In the genomic region with DNA sequence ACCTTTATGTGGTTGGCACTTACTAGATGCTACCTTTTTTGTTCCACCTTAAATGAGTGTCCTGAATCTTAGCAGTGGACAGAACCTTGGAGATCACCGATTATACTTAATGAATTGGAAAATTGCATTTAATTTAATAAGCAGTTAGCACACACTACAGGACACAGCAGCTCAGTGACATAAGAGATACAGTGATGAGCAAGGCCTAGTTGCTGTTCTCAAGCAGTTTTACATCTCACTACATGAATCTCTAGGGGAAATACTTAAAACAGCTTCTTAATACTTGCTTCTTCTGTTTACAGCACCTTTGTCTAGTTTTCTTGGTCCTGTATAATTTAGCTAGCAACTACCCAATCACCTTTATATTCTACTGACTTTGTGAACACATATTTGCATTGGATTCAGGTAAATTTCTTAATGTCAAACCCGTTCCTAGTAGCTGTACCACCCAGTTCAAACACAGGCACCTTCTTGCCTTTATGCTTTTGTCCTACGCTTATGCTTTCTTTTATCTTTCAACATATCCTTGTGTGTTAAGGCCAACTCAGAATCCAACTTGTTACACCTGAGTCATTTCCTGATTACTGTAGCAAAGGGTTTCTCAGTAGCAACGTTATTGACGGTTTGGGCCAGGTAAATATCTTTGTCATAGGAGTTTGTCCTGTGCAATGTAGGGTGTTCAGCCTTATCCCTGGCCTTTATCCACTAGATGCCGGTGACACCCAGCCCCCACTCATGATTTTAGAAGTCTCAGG, we compare ENCODE assay signal across 8 cellular contexts. TPM values are rescaled to one million over a fixed set of nuclear protein-coding genes. Genes with fewer than 3 reads are reported as not detected.
DNase-seq lines count a peak whose midpoint lies in the region; ATAC-seq lines count a peak whose summit lies in the region.

No MANE protein-coding gene starts in this region.

- intact Hi-C loops in activated CD4-positive, alpha-beta T cell treated with anti-CD3 and anti-CD28 coated beads for 36 hours (cut with DNase I, micrococcal nuclease), result loop anchor here (1.0 to 10.0 kb wide), 7 partner anchors 10 to 1211 kb away; a partner anchor contains a TSS

- CTCF ChIA-PET in activated CD4-positive, alpha-beta T cell treated with anti-CD3 and anti-CD28 coated beads for 36 hours (lab: Charles Lee), result no interaction called here
- CTCF ChIA-PET in activated CD4-positive, alpha-beta memory T cell treated with anti-CD3 and anti-CD28 coated beads, Interleukin-2, amount 10 ng/mL, durations not matched to agents 7 days and 5 days (lab: Charles Lee), result interaction anchor here (2.7 kb wide), 1 partner anchor 9 kb away, joined by 11 read pairs; no protein-coding TSS in a partner anchor

- H3K4me3 Mint-ChIP-seq in activated CD4-positive, alpha-beta T cell treated with anti-CD3 and anti-CD28 coated beads for 36 hours, result peak overlapping the region; percentile 92
- peak overlapping the region; percentile 100 for H3K4me3 Mint-ChIP-seq in activated CD4-positive, alpha-beta memory T cell treated with anti-CD3 and anti-CD28 coated beads, Interleukin-2, amount 10 ng/mL, durations not matched to agents 7 days and 5 days
- H3K4me3 Mint-ChIP-seq in immature natural killer cell, result peak overlapping the region; percentile 92 to 99 (median 99)

- H3K27me3 Mint-ChIP-seq in activated CD4-positive, alpha-beta T cell treated with anti-CD3 and anti-CD28 coated beads for 36 hours, result no peaks in the 10 kb centered on the region
- no peaks in the 10 kb centered on the region for H3K27me3 Mint-ChIP-seq in activated CD4-positive, alpha-beta memory T cell treated with anti-CD3 and anti-CD28 coated beads, Interleukin-2, amount 10 ng/mL, durations not matched to agents 7 days and 5 days
- H3K27me3 Mint-ChIP-seq in immature natural killer cell (ENCODE audit: low read depth in 3 of 3), result peaks cover 11 to 21% (median 20%) of the 10 kb centered on the region in 3 donors

- H3K9me3 ChIP-seq in SJCRH30 (replicated peaks), result no peaks in the 10 kb centered on the region

- peak; percentile 10 for DNase-seq in activated CD4-positive, alpha-beta T cell treated with anti-CD3 and anti-CD28 coated beads for 36 hours
- DNase-seq in activated CD4-positive, alpha-beta T cell treated with anti-CD3 and anti-CD28 coated beads, Interleukin-2, amount 50 U/mL, for 1 hour, result no peak
- DNase-seq in activated CD4-positive, alpha-beta memory T cell treated with anti-CD3 and anti-CD28 coated beads, Interleukin-2, amount 10 ng/mL, durations not matched to agents 7 days and 5 days, result peak; percentile 31
- DNase-seq in immature natural killer cell, result no peak
- DNase-seq in superior temporal gyrus (ENCODE audit: extremely low spot score), result peak; percentile 6
- DNase-seq in SJCRH30, result no peak

- H3K27ac ChIP-seq in SJCRH30, result no peak overlapping the region

- H3K4me3 ChIP-seq in SJCRH30, result no peak overlapping the region

- H3K36me3 ChIP-seq in SJCRH30, result no peaks in the 10 kb centered on the region; the same call in 1 of the 2 replicates

- peak; percentile 61 for ATAC-seq in activated CD4-positive, alpha-beta T cell treated with anti-CD3 and anti-CD28 coated beads for 36 hours
- no peak for ATAC-seq in HG03565 (IDR thresholded peaks at IDR 0.05; ENCODE audit: unreplicated experiment)
- no peak for ATAC-seq in HG02678 (IDR thresholded peaks at IDR 0.05; ENCODE audit: unreplicated experiment)

- peaks cover 64% of the 10 kb centered on the region for H3K4me1 Mint-ChIP-seq in activated CD4-positive, alpha-beta T cell treated with anti-CD3 and anti-CD28 coated beads for 36 hours
- H3K4me1 Mint-ChIP-seq in activated CD4-positive, alpha-beta memory T cell treated with anti-CD3 and anti-CD28 coated beads, Interleukin-2, amount 10 ng/mL, durations not matched to agents 7 days and 5 days, result peaks cover 74% of the 10 kb centered on the region
- H3K4me1 Mint-ChIP-seq in immature natural killer cell, result peaks cover 67 to 90% of the 10 kb centered on the region in 2 donors

- no peaks in the 10 kb centered on the region for H3K27me3 ChIP-seq in SJCRH30

- H3K4me1 ChIP-seq in SJCRH30, result peaks cover 4% of the 10 kb centered on the region; the same call in 1 of the 2 replicates

- peak overlapping the region; percentile 99 for H3K27ac Mint-ChIP-seq in activated CD4-positive, alpha-beta T cell treated with anti-CD3 and anti-CD28 coated beads for 36 hours
- peak overlapping the region; percentile 98 for H3K27ac Mint-ChIP-seq in activated CD4-positive, alpha-beta memory T cell treated with anti-CD3 and anti-CD28 coated beads, Interleukin-2, amount 10 ng/mL, durations not matched to agents 7 days and 5 days
- peak overlapping the region; percentile 74 to 100 (median 100) for H3K27ac Mint-ChIP-seq in immature natural killer cell

- H3K36me3 Mint-ChIP-seq in activated CD4-positive, alpha-beta T cell treated with anti-CD3 and anti-CD28 coated beads for 36 hours (ENCODE audit: low read depth), result peaks cover 31% of the 10 kb centered on the region
- H3K36me3 Mint-ChIP-seq in activated CD4-positive, alpha-beta memory T cell treated with anti-CD3 and anti-CD28 coated beads, Interleukin-2, amount 10 ng/mL, durations not matched to agents 7 days and 5 days (ENCODE audit: low read depth), result peaks cover 58% of the 10 kb centered on the region
- H3K36me3 Mint-ChIP-seq in immature natural killer cell, result no peaks in the 10 kb centered on the region

- peaks cover 6% of the 10 kb centered on the region for H3K9me3 Mint-ChIP-seq in activated CD4-positive, alpha-beta T cell treated with anti-CD3 and anti-CD28 coated beads for 36 hours (ENCODE audit: low read depth)
- peaks cover 7% of the 10 kb centered on the region for H3K9me3 Mint-ChIP-seq in activated CD4-positive, alpha-beta memory T cell treated with anti-CD3 and anti-CD28 coated beads, Interleukin-2, amount 10 ng/mL, durations not matched to agents 7 days and 5 days
- H3K9me3 Mint-ChIP-seq in immature natural killer cell, result no peaks in the 10 kb centered on the region

- POLR2A ChIA-PET in activated CD4-positive, alpha-beta T cell treated with anti-CD3 and anti-CD28 coated beads for 36 hours (lab: Charles Lee), result no interaction called here
- POLR2A ChIA-PET in activated CD4-positive, alpha-beta memory T cell treated with anti-CD3 and anti-CD28 coated beads, Interleukin-2, amount 10 ng/mL, durations not matched to agents 7 days and 5 days (lab: Charles Lee), result interaction anchor here (1.3 to 6.8 kb wide), 13 partner anchors 10 to 1004 kb away, joined by 4 to 237 read pairs (median 15); a partner anchor contains a TSS

RNA-seq across cellular contexts. Expression of a gene that starts 1.8 kb away (rescaled TPM):
- total RNA-seq in activated CD4-positive, alpha-beta T cell treated with anti-CD3 and anti-CD28 coated beads for 36 hours, result 10 to 100 TPM; 17.9 to 23.8 TPM
- 10 to 100 TPM; 39.8 to 39.9 TPM for total RNA-seq in activated CD4-positive, alpha-beta memory T cell treated with anti-CD3 and anti-CD28 coated beads, Interleukin-2, amount 10 ng/mL, durations not matched to agents 7 days and 5 days
- polyA plus RNA-seq in immature natural killer cell, result 1 to 10 TPM; 7.3 to 10.0 (median 7.9) TPM
- total RNA-seq in SJCRH30 (2014; rRNA removed; shearing (Covaris generic)), result 26.9 and 27.6 TPM in 2 replicates

RNA-seq across cellular contexts. Expression of a gene that starts 28.6 kb away (rescaled TPM):
- 1 to 10 TPM; 1.7 to 2.2 TPM for total RNA-seq in activated CD4-positive, alpha-beta T cell treated with anti-CD3 and anti-CD28 coated beads for 36 hours
- 1 to 10 TPM; 3.7 to 4.6 TPM for total RNA-seq in activated CD4-positive, alpha-beta memory T cell treated with anti-CD3 and anti-CD28 coated beads, Interleukin-2, amount 10 ng/mL, durations not matched to agents 7 days and 5 days
- polyA plus RNA-seq in immature natural killer cell, result 1 to 10 TPM in 2 of 3 donors, under 1 TPM in 1; 0.47 to 5.3 (median 1.9) TPM
- total RNA-seq in SJCRH30 (2014; rRNA removed; shearing (Covaris generic)), result 6.8 and 8.7 TPM in 2 replicates

Comparison
In these comparisons a context has a peak if more than half of its experiments do, and no peak if none do; other contexts are left out.
1. DNase-seq: peak in activated CD4-positive, alpha-beta T cell treated with anti-CD3 and anti-CD28 coated beads for 36 hours (single experiment), activated CD4-positive, alpha-beta memory T cell treated with anti-CD3 and anti-CD28 coated beads, Interleukin-2, amount 10 ng/mL, durations not matched to agents 7 days and 5 days (single experiment) and superior temporal gyrus (single experiment); none in activated CD4-positive, alpha-beta T cell treated with anti-CD3 and anti-CD28 coated beads, Interleukin-2, amount 50 U/mL, for 1 hour (single experiment), immature natural killer cell (0 of 3) and SJCRH30 (0 of 2).
2. Peak in every context shown above with its lines, with median percentiles within 50 percentile points of each other: H3K27ac Mint-ChIP-seq and H3K4me3 Mint-ChIP-seq.